ENCODE assay signal across 8 cellular contexts in the genomic region with DNA sequence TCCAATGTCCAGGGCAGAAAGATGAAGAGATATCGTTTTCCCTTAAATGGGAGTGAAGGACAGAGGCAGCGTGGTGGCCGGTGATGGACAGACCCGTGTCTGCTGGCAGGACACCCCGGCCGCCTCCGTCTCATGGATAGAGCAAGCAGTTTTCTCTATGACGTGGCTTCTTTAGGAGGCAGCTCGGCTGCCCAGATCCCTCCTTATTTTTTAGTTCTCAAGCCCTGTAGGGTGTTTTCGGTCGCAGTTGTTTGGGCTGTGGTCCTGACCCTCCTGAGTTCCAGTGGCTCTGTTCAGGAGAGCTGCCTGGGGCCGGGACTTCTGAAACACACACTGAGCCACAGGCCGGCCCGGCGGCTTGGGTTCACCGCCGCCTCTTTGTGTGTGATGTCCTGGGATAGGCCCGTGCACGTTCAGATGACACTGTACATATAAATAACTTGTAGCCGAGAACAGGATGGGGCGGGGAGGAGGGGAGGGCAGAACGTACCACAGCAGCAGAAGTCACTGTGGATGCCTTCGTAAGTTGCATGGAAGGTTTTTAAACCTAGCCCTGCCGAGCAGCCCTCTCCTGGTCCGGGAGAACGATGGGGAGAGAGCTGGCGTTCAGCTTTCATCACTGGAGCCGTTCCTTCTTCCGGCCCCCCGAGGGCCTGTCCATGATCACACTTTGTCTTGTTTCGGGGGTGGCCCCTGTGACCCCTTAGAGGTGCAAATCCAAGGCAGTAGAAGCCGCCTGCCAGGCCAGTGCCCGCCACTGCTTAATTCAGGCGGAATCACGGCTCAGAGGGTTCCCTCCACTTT.
DNase-seq lines count a peak whose midpoint lies in the region; ATAC-seq and FAIRE-seq lines count a peak whose summit lies in the region.

No MANE protein-coding gene starts in this region.

- ATAC-seq in HG02973 (IDR thresholded peaks at IDR 0.05; ENCODE audit: unreplicated experiment), result no peak

- H3K36me3 ChIP-seq in KOPT-K1 (ENCODE audit: insufficient read depth, low read length), result no peaks in the 10 kb centered on the region

- H3K27ac ChIP-seq in KOPT-K1 (ENCODE audit: low read depth, low read length, poor library complexity, severe bottlenecking) (peak overlapping the region; percentile 79), skin epidermis (peak overlapping the region; percentile 64 to 96 (median 89))

- FAIRE-seq in GM19239 (lab: Jason Lieb, UNC), result no peak

- no peaks in the 10 kb centered on the region for H3K9me3 ChIP-seq in KOPT-K1 (ENCODE audit: insufficient read depth, low read length, poor library complexity, severe bottlenecking)

- H3K4me3 ChIP-seq in skin epidermis, result peak overlapping the region in 6 of 7 experiments; percentile 9 to 24 (median 17)

- DNase-seq in GM19239 (ENCODE audit: insufficient read length, low spot score) (peak; percentile 62), foreskin melanocyte (peak; percentile 88), anterior cingulate cortex (lab: John Stamatoyannopoulos, UW) (no peak), GOT3 (lab: John Stamatoyannopoulos, UW) (no peak)
- peak; percentile 46 to 51 for DNase-seq in activated T-cell treated with anti-CD3 and anti-CD28 coated beads, Interleukin-2, amount 50 U/mL, for 48 hours

Comparison
In these comparisons a context has a peak if more than half of its experiments do, and no peak if none do; other contexts are left out.
1. DNase-seq: peak in GM19239 (single experiment), activated T-cell treated with anti-CD3 and anti-CD28 coated beads, Interleukin-2, amount 50 U/mL, for 48 hours (2 of 2) and foreskin melanocyte (single experiment); none in anterior cingulate cortex (0 of 58) and GOT3 (single experiment).